Comparison of ENCODE assay signal across 9 cellular contexts in the genomic region with DNA sequence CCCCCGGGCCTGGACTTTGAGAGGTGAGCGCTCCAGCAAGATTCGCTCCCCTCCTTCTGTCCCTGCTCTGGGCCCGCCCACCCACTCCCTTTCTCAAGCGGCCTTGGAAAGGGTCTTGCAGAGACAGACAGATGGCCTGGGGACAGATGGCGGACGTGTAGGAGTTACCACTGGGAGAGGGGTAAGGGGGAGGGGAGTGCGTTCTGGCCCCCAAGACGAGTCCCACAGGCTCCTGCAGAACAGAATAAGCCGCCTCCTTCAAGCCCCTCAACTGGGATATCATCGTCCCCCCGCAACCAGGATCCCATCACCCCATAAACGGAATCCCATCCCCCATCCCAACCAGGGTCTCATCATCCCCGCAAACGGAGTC. TPM values are rescaled to one million over a fixed set of nuclear protein-coding genes. Genes with fewer than 3 reads are reported as not detected.
DNase-seq lines count a peak whose midpoint lies in the region; ATAC-seq and TF ChIP-seq lines count a peak whose summit lies in the region.
"Had no signal": no experiment of that assay in that cellular context is flagged by ENCODE, and none has a peak within 500 bp of the region (broad histone marks: within the 10 kb centered on the region; RNA-seq: fewer than 3 reads in every experiment).

No MANE protein-coding gene starts in this region.

- H3K27ac ChIP-seq in neutrophil, result no peak overlapping the region

- H3K9me3 ChIP-seq in Caco-2, result no peaks in the 10 kb centered on the region
- no peaks in the 10 kb centered on the region for H3K9me3 ChIP-seq in endocrine pancreas (ENCODE audit: control insufficient read depth, low read length)
- no peaks in the 10 kb centered on the region for H3K9me3 ChIP-seq in neutrophil

- peak overlapping the region; percentile 55 for H3K9ac ChIP-seq in endocrine pancreas (ENCODE audit: control insufficient read depth, insufficient read depth, low read length)

- POLR2A ChIA-PET in Caco-2 (lab: Charles Lee), result no interaction called here

- DNase-seq in Caco-2 (no peak), NCI-H69 (lab: John Stamatoyannopoulos, UW) (peak; percentile 56), AG20443 (ENCODE audit: low spot score) (no peak)
- no peak for DNase-seq in stimulated activated naive CD4-positive, alpha-beta T cell (lab: John Stamatoyannopoulos, UW)
- DNase-seq: SIG-M5 had no signal

- H3K4me1 ChIP-seq in Caco-2, result peaks cover 12% of the 10 kb centered on the region; the same call in 1 of the 2 replicates
- no peaks in the 10 kb centered on the region for H3K4me1 ChIP-seq in endocrine pancreas (ENCODE audit: control insufficient read depth, insufficient read depth, low read length)
- H3K4me1 ChIP-seq in neutrophil (ENCODE audit: control insufficient read depth in 1 of 2, insufficient read depth in 1 of 2, low read depth in 1 of 2, low read length in 1 of 2), result peaks cover 37 to 39% of the 10 kb centered on the region in 2 experiments

- H3K4me1 Mint-ChIP-seq in Caco-2 (ENCODE audit: low read depth, unreplicated experiment), result peaks cover 12% of the 10 kb centered on the region

- TF ChIP-seq CTCF in Caco-2 (IDR thresholded peaks at IDR 0.05; ENCODE audit: insufficient read depth in 1 of 2, low read depth in 1 of 2, low read length in 1 of 2, severe bottlenecking in 1 of 2, unreplicated experiment in 1 of 2) (no peak), neutrophil (IDR thresholded peaks at IDR 0.05) (no peak)

- ATAC-seq in HG03280 (IDR thresholded peaks at IDR 0.05; ENCODE audit: unreplicated experiment) (no peak), HG02759 (IDR thresholded peaks at IDR 0.05; ENCODE audit: unreplicated experiment) (no peak)

- H3K36me3 ChIP-seq in Caco-2 (ENCODE audit: control insufficient read depth, insufficient read depth, low read length) (no peaks in the 10 kb centered on the region), endocrine pancreas (ENCODE audit: control insufficient read depth, insufficient read depth, low read length) (no peaks in the 10 kb centered on the region), neutrophil (no peaks in the 10 kb centered on the region)

- no TSS peak for BruUV-seq in Caco-2 (replicated peaks; lab: Mats Ljungman, UMichigan)

- no peaks in the 10 kb centered on the region for H3K9me3 Mint-ChIP-seq in Caco-2 (ENCODE audit: unreplicated experiment)

- H3K27ac Mint-ChIP-seq in Caco-2 (ENCODE audit: unreplicated experiment), result no peak overlapping the region

- intact Hi-C loops in Caco-2 (cut with micrococcal nuclease; ENCODE audit: unreplicated experiment), result loop anchor here (1.0 to 2.0 kb wide), 2 partner anchors 46 to 79 kb away; no protein-coding TSS in a partner anchor

- peaks cover 5% of the 10 kb centered on the region for H3K36me3 Mint-ChIP-seq in Caco-2 (ENCODE audit: insufficient read depth, unreplicated experiment)

- CTCF ChIA-PET in Caco-2 (lab: Charles Lee), result interaction anchor here (0.5 to 2.2 kb wide), 8 partner anchors 13 to 140 kb away, joined by 3 to 22 read pairs (median 6); no protein-coding TSS in a partner anchor

- no peak overlapping the region for H3K4me3 Mint-ChIP-seq in Caco-2 (ENCODE audit: unreplicated experiment)

- H3K4me3 ChIP-seq in Caco-2 (ENCODE audit: low read depth, low read length) (peak overlapping the region; percentile 42), endocrine pancreas (ENCODE audit: control insufficient read depth, insufficient read depth, low read length) (no peak overlapping the region), neutrophil (ENCODE audit: low read depth in 1 of 2, low read length in 1 of 2) (peak overlapping the region; percentile 9 to 60)

- no peaks in the 10 kb centered on the region for H3K27me3 Mint-ChIP-seq in Caco-2 (ENCODE audit: insufficient read depth, unreplicated experiment)

- no peaks in the 10 kb centered on the region for H3K27me3 ChIP-seq in Caco-2 (replicated peaks; ENCODE audit: control insufficient read depth, insufficient read depth, low read length)
- no peaks in the 10 kb centered on the region for H3K27me3 ChIP-seq in endocrine pancreas (ENCODE audit: control insufficient read depth, insufficient read depth, low read length)
- peaks cover 14% of the 10 kb centered on the region for H3K27me3 ChIP-seq in neutrophil

RNA-seq across cellular contexts. Expression of a gene that starts 3.6 kb away (rescaled TPM):
- total RNA-seq in Caco-2 (2022), result 19.6 and 21.8 TPM in 2 replicates

RNA-seq across cellular contexts. Expression of a gene that starts 34.4 kb away (rescaled TPM):
- total RNA-seq in Caco-2 (2022), result 106 and 109 TPM in 2 replicates
